Comparison of ENCODE assay signal across 1 cellular context in the genomic region with DNA sequence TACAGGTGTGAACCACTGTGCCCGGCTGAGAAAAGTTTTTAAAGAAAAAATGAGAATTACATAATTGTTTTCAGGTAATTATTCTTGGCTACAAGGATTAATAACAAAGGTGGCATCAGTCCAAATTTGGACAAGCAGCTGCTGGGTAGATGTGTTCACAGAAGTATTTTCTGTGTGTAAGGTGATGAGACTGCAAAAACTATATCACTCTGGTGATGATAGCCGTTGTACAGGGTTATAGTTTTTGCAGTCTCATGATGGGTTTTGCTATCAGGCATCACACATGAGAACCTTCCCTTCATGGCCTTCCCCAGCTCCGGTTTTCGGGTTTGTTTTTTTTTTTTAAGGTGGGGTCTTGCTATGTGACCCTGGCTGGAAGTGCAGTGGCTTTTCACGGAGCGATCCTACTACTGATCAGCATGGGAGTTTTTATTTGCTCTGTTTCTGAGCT.
A peak's percentile ranks its signal among the peaks of the same experiment; 100 is the strongest.
TF ChIP-seq lines count a peak whose summit lies in the region.

No MANE protein-coding gene starts in this region.

TF ChIP-seq in K562, 482 proteins besides CTCF, POLR2A, EP300 and RAD21 (continued from another document):
- TF ChIP-seq, protein P1, sequence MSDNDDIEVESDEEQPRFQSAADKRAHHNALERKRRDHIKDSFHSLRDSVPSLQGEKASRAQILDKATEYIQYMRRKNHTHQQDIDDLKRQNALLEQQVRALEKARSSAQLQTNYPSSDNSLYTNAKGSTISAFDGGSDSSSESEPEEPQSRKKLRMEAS (CRISPR knock-in tag; IDR thresholded peaks at IDR 0.05): no peak
- TF ChIP-seq RBM39 (optimal IDR thresholded peaks at IDR 0.05; ENCODE audit: low read depth, low read length) (no peak), ZNF445 (CRISPR knock-in tag; IDR thresholded peaks at IDR 0.05; ENCODE audit: low read depth) (no peak), ZNF316 (IDR thresholded peaks at IDR 0.05) (peak; percentile 99), ETS2 (tag; IDR thresholded peaks at IDR 0.05; ENCODE audit: borderline replicate concordance, poor library complexity, severe bottlenecking) (no peak), NR2C1 (IDR thresholded peaks at IDR 0.05) (no peak), NR2C1 (tag; IDR thresholded peaks at IDR 0.05) (no peak), ZNF76 (CRISPR knock-in tag; IDR thresholded peaks at IDR 0.05; ENCODE audit: borderline replicate concordance) (no peak), FOXP1 (CRISPR knock-in tag; IDR thresholded peaks at IDR 0.05) (no peak)
- TF ChIP-seq, protein P2, sequence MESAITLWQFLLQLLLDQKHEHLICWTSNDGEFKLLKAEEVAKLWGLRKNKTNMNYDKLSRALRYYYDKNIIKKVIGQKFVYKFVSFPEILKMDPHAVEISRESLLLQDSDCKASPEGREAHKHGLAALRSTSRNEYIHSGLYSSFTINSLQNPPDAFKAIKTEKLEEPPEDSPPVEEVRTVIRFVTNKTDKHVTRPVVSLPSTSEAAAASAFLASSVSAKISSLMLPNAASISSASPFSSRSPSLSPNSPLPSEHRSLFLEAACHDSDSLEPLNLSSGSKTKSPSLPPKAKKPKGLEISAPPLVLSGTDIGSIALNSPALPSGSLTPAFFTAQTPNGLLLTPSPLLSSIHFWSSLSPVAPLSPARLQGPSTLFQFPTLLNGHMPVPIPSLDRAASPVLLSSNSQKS (CRISPR knock-in tag; IDR thresholded peaks at IDR 0.05): no peak
- TF ChIP-seq, protein P3, sequence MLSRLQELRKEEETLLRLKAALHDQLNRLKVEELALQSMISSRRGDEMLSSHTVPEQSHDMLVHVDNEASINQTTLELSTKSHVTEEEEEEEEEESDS (CRISPR knock-in tag; IDR thresholded peaks at IDR 0.05): no peak
- TF ChIP-seq, protein P4, sequence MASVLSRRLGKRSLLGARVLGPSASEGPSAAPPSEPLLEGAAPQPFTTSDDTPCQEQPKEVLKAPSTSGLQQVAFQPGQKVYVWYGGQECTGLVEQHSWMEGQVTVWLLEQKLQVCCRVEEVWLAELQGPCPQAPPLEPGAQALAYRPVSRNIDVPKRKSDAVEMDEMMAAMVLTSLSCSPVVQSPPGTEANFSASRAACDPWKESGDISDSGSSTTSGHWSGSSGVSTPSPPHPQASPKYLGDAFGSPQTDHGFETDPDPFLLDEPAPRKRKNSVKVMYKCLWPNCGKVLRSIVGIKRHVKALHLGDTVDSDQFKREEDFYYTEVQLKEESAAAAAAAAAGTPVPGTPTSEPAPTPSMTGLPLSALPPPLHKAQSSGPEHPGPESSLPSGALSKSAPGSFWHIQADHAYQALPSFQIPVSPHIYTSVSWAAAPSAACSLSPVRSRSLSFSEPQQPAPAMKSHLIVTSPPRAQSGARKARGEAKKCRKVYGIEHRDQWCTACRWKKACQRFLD (CRISPR knock-in tag; IDR thresholded peaks at IDR 0.05): peak; percentile 17; the same call in 1 of the 2 replicates
